11 cellular contexts compared by ENCODE assay signal in the genomic region with DNA sequence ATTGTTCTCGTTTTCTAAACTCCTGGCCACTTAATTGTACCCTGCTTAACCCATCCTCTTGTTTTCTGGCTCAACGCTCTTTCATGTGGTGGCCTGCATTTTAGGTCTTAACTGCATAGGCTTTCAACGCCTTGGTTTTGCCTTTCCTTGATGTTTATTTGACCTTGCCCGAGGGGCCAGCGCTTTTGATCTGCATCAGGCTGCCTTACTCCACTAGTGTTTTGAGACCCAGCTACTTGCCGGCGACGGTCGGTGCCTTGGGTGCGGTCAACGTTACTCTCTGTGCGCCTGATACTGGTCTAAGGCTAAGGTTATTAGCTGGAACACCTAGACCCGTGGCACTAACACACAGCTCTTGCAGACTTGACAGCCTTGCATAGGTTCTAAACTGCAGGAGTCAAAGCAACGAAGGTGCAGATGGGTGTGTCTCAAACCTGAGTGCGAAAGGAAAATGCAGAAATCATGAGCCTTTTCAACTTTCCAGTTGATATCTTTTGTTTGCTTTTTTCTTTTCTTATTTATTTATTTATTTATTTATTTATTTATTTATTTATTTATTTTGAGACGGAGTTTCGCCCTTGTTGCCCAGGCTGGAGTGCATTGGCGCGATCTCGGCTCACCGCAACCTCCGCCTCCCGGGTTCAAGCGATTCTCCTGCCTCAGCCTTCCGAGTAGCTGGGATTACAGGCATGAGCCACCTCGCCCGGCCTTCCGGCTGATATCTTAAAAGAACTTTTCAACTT.
DNase-seq lines count a peak whose midpoint lies in the region; ATAC-seq and TF ChIP-seq lines count a peak whose summit lies in the region.
"Had no signal": no experiment of that assay in that cellular context is flagged by ENCODE, and none has a peak within 500 bp of the region (broad histone marks: within the 10 kb centered on the region; RNA-seq: fewer than 3 reads in every experiment).

No MANE protein-coding gene starts in this region.

- peak overlapping the region in 5 of 10 experiments; percentile 66 to 74 (median 69); a peak in 7 of 20 replicates for H3K4me3 ChIP-seq in BLaER1 treated with 17β-estradiol and CSF1 and Interleukin-3, amounts not matched to agents 10 nM and 100 nM
- H3K4me3 ChIP-seq in HUES48 (ENCODE audit: low read depth, low read length) (peak overlapping the region; percentile 95), ectodermal cell (ENCODE audit: insufficient read depth, low read depth, low read length) (peak overlapping the region; percentile 65)

- peak overlapping the region; percentile 96 for H3K27ac Mint-ChIP-seq in mesothelial cell of epicardium
- no peak overlapping the region for H3K27ac Mint-ChIP-seq in natural killer cell treated with Interleukin-12 subunit alpha and Interleukin-12 subunit beta and Interleukin-15 and Interleukin-18, amount 100 ng/mL, for 72 hours

- no peaks in the 10 kb centered on the region for H3K27me3 ChIP-seq in BLaER1 treated with 17β-estradiol and CSF1 and Interleukin-3, amounts not matched to agents 10 nM and 100 nM
- no peaks in the 10 kb centered on the region for H3K27me3 ChIP-seq in HUES48 (ENCODE audit: control insufficient read depth, insufficient read depth, low read length)
- no peaks in the 10 kb centered on the region for H3K27me3 ChIP-seq in ectodermal cell (ENCODE audit: control insufficient read depth, insufficient read depth, low read length, poor library complexity, severe bottlenecking)

- peak overlapping the region; percentile 55 to 91 (median 77); a peak in 19 of 22 replicates for H3K4me2 ChIP-seq in BLaER1 treated with 17β-estradiol and CSF1 and Interleukin-3, amounts not matched to agents 10 nM and 100 nM

- DNase-seq in mesothelial cell of epicardium (ENCODE audit: low spot score in 2 of 2, unreplicated experiment in 2 of 2) (no peak), NCI-H2196 treated with DMSO at 0.1 percent for 48 hours (lab: John Stamatoyannopoulos, UW; ENCODE audit: unreplicated experiment) (no peak)
- no peak for DNase-seq in stimulated activated CD4-positive, alpha-beta T cell treated with anti-CD3 and anti-CD28 coated beads, Interleukin-2, amount 100 ng/mL, for 24 hours
- no peak for DNase-seq in natural killer cell treated with Interleukin-12 subunit alpha and Interleukin-12 subunit beta and Interleukin-15 and Interleukin-18, amount 100 ng/mL, for 72 hours (ENCODE audit: low spot score)
- DNase-seq: activated CD4-positive, alpha-beta T cell treated with anti-CD3 and anti-CD28 coated beads for 1 hour; occipital lobe; SHP77 had no signal

- H3K4me1 Mint-ChIP-seq in mesothelial cell of epicardium: peaks cover 14% of the 10 kb centered on the region
- H3K4me1 Mint-ChIP-seq in natural killer cell treated with Interleukin-12 subunit alpha and Interleukin-12 subunit beta and Interleukin-15 and Interleukin-18, amount 100 ng/mL, for 72 hours (ENCODE audit: low read depth in 2 of 2): peaks cover 8 to 11% of the 10 kb centered on the region in 2 donors

- H3K36me3 Mint-ChIP-seq in mesothelial cell of epicardium: no peaks in the 10 kb centered on the region
- no peaks in the 10 kb centered on the region for H3K36me3 Mint-ChIP-seq in natural killer cell treated with Interleukin-12 subunit alpha and Interleukin-12 subunit beta and Interleukin-15 and Interleukin-18, amount 100 ng/mL, for 72 hours

- peaks cover 27 to 39% (median 35%) of the 10 kb centered on the region in 10 experiments for H3K4me1 ChIP-seq in BLaER1 treated with 17β-estradiol and CSF1 and Interleukin-3, amounts not matched to agents 10 nM and 100 nM
- peaks cover 21% of the 10 kb centered on the region for H3K4me1 ChIP-seq in HUES48 (ENCODE audit: control insufficient read depth, insufficient read depth, low read length)
- peaks cover 13% of the 10 kb centered on the region for H3K4me1 ChIP-seq in ectodermal cell (ENCODE audit: control insufficient read depth, insufficient read depth, low read length)

- WGBS in ectodermal cell, 2 experiments: 22 to 28% methylated on average over 28 of the region's 28 CpGs

- H3K36me3 ChIP-seq in BLaER1 treated with 17β-estradiol and CSF1 and Interleukin-3, amounts not matched to agents 10 nM and 100 nM: peaks cover 11 to 34% (median 18%) of the 10 kb centered on the region in 11 experiments; a peak in 21 of 22 replicates
- H3K36me3 ChIP-seq in HUES48 (ENCODE audit: control insufficient read depth, insufficient read depth, low read length) (no peaks in the 10 kb centered on the region), ectodermal cell (ENCODE audit: control insufficient read depth, insufficient read depth, low read length) (no peaks in the 10 kb centered on the region)

- H3K4me3 Mint-ChIP-seq in mesothelial cell of epicardium: peak overlapping the region; percentile 65
- H3K4me3 Mint-ChIP-seq in natural killer cell treated with Interleukin-12 subunit alpha and Interleukin-12 subunit beta and Interleukin-15 and Interleukin-18, amount 100 ng/mL, for 72 hours: no peak overlapping the region

- H4K20me1 ChIP-seq in BLaER1 treated with 17β-estradiol and CSF1 and Interleukin-3, amounts not matched to agents 10 nM and 100 nM: no peaks in the 10 kb centered on the region; a peak in 1 of 22 replicates

- ATAC-seq in HG02840 (IDR thresholded peaks at IDR 0.05; ENCODE audit: low FRiP score, unreplicated experiment): no peak
- no peak for ATAC-seq in natural killer cell treated with Interleukin-12 subunit alpha and Interleukin-12 subunit beta and Interleukin-15 and Interleukin-18, amount 100 ng/mL, for 72 hours

- no peaks in the 10 kb centered on the region for H3K27me3 Mint-ChIP-seq in mesothelial cell of epicardium (ENCODE audit: low read depth)
- H3K27me3 Mint-ChIP-seq in natural killer cell treated with Interleukin-12 subunit alpha and Interleukin-12 subunit beta and Interleukin-15 and Interleukin-18, amount 100 ng/mL, for 72 hours: no peaks in the 10 kb centered on the region

- H3K27ac ChIP-seq in BLaER1 treated with 17β-estradiol and CSF1 and Interleukin-3, amounts not matched to agents 10 nM and 100 nM: peak overlapping the region in 5 of 11 experiments; percentile 86 to 98 (median 96); a peak in 5 of 22 replicates
- peak overlapping the region; percentile 99 for H3K27ac ChIP-seq in HUES48 (ENCODE audit: low read depth, low read length)
- peak overlapping the region; percentile 99 for H3K27ac ChIP-seq in ectodermal cell (ENCODE audit: insufficient read depth, low read depth, low read length, poor library complexity, severe bottlenecking)

- no peak for TF ChIP-seq CTCF in mesothelial cell of epicardium (IDR thresholded peaks at IDR 0.05; ENCODE audit: unreplicated experiment)

- no peak overlapping the region for H3K9ac ChIP-seq in BLaER1 treated with 17β-estradiol and CSF1 and Interleukin-3, amounts not matched to agents 10 nM and 100 nM
- peak overlapping the region; percentile 100 for H3K9ac ChIP-seq in HUES48 (ENCODE audit: low read depth, low read length)

- H3K9me3 ChIP-seq in BLaER1 treated with 17β-estradiol and CSF1 and Interleukin-3, amounts not matched to agents 10 nM and 100 nM (replicated peaks in 1 of 11): peaks cover 10 to 19% (median 14%) of the 10 kb centered on the region in 11 experiments
- H3K9me3 ChIP-seq in HUES48 (ENCODE audit: control insufficient read depth, insufficient read depth, low read length) (no peaks in the 10 kb centered on the region), ectodermal cell (ENCODE audit: control insufficient read depth, low read length) (no peaks in the 10 kb centered on the region)

- H3K9me3 Mint-ChIP-seq in mesothelial cell of epicardium: no peaks in the 10 kb centered on the region
- no peaks in the 10 kb centered on the region for H3K9me3 Mint-ChIP-seq in natural killer cell treated with Interleukin-12 subunit alpha and Interleukin-12 subunit beta and Interleukin-15 and Interleukin-18, amount 100 ng/mL, for 72 hours
